ENCODE assay signal across 1 cellular context in the genomic region with DNA sequence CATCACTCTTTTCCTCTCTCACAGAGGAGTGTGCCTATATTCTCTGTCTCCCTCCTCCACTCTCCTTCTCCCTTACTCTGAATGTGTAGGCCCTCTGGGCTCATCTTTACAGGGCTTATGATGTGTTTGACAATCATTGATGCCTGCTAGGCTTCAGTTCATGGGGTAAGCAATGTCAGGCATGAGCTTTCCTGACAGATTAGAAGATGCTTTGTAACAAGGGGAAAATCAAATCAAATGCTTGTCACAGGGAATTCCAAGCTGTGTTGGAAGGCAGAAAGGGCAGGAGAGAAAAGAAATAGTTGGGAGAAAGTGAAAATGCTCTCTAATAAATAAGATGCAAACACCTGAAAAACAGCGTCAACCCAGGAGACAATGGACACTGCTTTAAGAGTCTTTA.
TF ChIP-seq lines count a peak whose summit lies in the region.

No MANE protein-coding gene starts in this region.

TF ChIP-seq in GM23338, 12 proteins besides CTCF, POLR2A, EP300 and RAD21 (continued from another document):
- TF ChIP-seq, protein P1, sequence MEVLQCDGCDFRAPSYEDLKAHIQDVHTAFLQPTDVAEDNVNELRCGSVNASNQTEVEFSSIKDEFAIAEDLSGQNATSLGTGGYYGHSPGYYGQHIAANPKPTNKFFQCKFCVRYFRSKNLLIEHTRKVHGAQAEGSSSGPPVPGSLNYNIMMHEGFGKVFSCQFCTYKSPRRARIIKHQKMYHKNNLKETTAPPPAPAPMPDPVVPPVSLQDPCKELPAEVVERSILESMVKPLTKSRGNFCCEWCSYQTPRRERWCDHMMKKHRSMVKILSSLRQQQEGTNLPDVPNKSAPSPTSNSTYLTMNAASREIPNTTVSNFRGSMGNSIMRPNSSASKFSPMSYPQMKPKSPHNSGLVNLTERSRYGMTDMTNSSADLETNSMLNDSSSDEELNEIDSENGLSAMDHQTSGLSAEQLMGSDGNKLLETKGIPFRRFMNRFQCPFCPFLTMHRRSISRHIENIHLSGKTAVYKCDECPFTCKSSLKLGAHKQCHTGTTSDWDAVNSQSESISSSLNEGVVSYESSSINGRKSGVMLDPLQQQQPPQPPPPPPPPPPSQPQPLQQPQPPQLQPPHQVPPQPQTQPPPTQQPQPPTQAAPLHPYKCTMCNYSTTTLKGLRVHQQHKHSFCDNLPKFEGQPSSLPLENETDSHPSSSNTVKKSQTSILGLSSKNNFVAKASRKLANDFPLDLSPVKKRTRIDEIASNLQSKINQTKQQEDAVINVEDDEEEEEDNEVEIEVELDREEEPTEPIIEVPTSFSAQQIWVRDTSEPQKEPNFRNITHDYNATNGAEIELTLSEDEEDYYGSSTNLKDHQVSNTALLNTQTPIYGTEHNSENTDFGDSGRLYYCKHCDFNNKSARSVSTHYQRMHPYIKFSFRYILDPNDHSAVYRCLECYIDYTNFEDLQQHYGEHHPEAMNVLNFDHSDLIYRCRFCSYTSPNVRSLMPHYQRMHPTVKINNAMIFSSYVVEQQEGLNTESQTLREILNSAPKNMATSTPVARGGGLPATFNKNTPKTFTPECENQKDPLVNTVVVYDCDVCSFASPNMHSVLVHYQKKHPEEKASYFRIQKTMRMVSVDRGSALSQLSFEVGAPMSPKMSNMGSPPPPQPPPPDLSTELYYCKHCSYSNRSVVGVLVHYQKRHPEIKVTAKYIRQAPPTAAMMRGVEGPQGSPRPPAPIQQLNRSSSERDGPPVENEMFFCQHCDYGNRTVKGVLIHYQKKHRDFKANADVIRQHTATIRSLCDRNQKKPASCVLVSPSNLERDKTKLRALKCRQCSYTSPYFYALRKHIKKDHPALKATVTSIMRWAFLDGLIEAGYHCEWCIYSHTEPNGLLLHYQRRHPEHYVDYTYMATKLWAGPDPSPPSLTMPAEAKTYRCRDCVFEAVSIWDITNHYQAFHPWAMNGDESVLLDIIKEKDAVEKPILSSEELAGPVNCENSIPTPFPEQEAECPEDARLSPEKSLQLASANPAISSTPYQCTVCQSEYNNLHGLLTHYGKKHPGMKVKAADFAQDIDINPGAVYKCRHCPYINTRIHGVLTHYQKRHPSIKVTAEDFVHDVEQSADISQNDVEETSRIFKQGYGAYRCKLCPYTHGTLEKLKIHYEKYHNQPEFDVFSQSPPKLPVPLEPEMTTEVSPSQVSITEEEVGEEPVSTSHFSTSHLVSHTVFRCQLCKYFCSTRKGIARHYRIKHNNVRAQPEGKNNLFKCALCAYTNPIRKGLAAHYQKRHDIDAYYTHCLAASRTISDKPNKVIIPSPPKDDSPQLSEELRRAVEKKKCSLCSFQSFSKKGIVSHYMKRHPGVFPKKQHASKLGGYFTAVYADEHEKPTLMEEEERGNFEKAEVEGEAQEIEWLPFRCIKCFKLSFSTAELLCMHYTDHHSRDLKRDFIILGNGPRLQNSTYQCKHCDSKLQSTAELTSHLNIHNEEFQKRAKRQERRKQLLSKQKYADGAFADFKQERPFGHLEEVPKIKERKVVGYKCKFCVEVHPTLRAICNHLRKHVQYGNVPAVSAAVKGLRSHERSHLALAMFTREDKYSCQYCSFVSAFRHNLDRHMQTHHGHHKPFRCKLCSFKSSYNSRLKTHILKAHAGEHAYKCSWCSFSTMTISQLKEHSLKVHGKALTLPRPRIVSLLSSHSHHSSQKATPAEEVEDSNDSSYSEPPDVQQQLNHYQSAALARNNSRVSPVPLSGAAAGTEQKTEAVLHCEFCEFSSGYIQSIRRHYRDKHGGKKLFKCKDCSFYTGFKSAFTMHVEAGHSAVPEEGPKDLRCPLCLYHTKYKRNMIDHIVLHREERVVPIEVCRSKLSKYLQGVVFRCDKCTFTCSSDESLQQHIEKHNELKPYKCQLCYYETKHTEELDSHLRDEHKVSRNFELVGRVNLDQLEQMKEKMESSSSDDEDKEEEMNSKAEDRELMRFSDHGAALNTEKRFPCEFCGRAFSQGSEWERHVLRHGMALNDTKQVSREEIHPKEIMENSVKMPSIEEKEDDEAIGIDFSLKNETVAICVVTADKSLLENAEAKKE (CRISPR knock-in tag; IDR thresholded peaks at IDR 0.05) = no peak
- TF ChIP-seq POLR2AphosphoS5 (IDR thresholded peaks at IDR 0.05; ENCODE audit: low read depth) (no peak), EZH2phosphoT487 (IDR thresholded peaks at IDR 0.05; ENCODE audit: unreplicated experiment) (no peak), ZNF331 (CRISPR knock-in tag; IDR thresholded peaks at IDR 0.05; ENCODE audit: low read depth) (no peak)
TF ChIP-seq in GM23338: peak in this region for 0.
